In genomic region chr12:2829275-2829674, GRCh38 we compare ENCODE assay signal across 26 cellular contexts. TPM values are rescaled to one million over a fixed set of nuclear protein-coding genes. Genes with fewer than 3 reads are reported as not detected.
DNase-seq lines count a peak whose midpoint lies in the region; ATAC-seq, FAIRE-seq and TF ChIP-seq lines count a peak whose summit lies in the region.
"Had no signal": no experiment of that assay in that cellular context is flagged by ENCODE, and none has a peak within 500 bp of the region (broad histone marks: within the 10 kb centered on the region; RNA-seq: fewer than 3 reads in every experiment).

No MANE protein-coding gene starts in this region.

- peaks cover 23% of the 10 kb centered on the region for H3K36me3 Mint-ChIP-seq in T-helper 1 cell treated with Interleukin-12 subunit alpha and Interleukin-12 subunit beta and Interleukin-4 antibody, amounts not matched to agents 30 μg/mL and 1 μg/mL, for 36 hours (ENCODE audit: low read depth)
- H3K36me3 Mint-ChIP-seq in astrocyte (ENCODE audit: low read depth, unreplicated experiment): peaks cover 24% of the 10 kb centered on the region
- H3K36me3 Mint-ChIP-seq in stimulated activated effector memory CD8-positive, alpha-beta T cell treated with anti-CD3 and anti-CD28 coated beads, Interleukin-12 subunit alpha, Interleukin-12 subunit beta, amount 100 ng/mL, for 72 hours: peaks cover 64% of the 10 kb centered on the region

- H3K4me1 ChIP-seq in astrocyte (ENCODE audit: insufficient read depth, low read length): peaks cover 17% of the 10 kb centered on the region
- H3K4me1 ChIP-seq: A549, BLaER1 had no signal

- no peak overlapping the region for H2AFZ ChIP-seq in astrocyte (ENCODE audit: low read depth, low read length)

- H3K4me3 ChIP-seq in astrocyte (ENCODE audit: insufficient read depth, low read depth, low read length): no peak overlapping the region
- no peak overlapping the region for H3K4me3 ChIP-seq in WERI-Rb-1 (ENCODE audit: low read depth, low read length)
- H3K4me3 ChIP-seq: A549, BLaER1 had no signal

- no peaks in the 10 kb centered on the region for H3K9me3 ChIP-seq in astrocyte (ENCODE audit: insufficient read depth, low read depth, low read length)
- no peaks in the 10 kb centered on the region for H3K9me3 ChIP-seq in WERI-Rb-1 (ENCODE audit: severe bottlenecking)
- H3K9me3 ChIP-seq: A549, BE2C, BLaER1 had no signal

- no peak overlapping the region for H3K4me3 Mint-ChIP-seq in T-helper 1 cell treated with Interleukin-12 subunit alpha and Interleukin-12 subunit beta and Interleukin-4 antibody, amounts not matched to agents 30 μg/mL and 1 μg/mL, for 36 hours
- H3K4me3 Mint-ChIP-seq in astrocyte (ENCODE audit: unreplicated experiment): peak overlapping the region; percentile 41
- no peak overlapping the region for H3K4me3 Mint-ChIP-seq in stimulated activated effector memory CD8-positive, alpha-beta T cell treated with anti-CD3 and anti-CD28 coated beads, Interleukin-12 subunit alpha, Interleukin-12 subunit beta, amount 100 ng/mL, for 72 hours
- H3K4me3 Mint-ChIP-seq: CD14-positive monocyte; CD4-positive, alpha-beta memory T cell; CD4-positive, CD25-positive, alpha-beta regulatory T cell; CD8-positive, alpha-beta memory T cell had no signal

- H3K27ac Mint-ChIP-seq in T-helper 1 cell treated with Interleukin-12 subunit alpha and Interleukin-12 subunit beta and Interleukin-4 antibody, amounts not matched to agents 30 μg/mL and 1 μg/mL, for 36 hours: peak overlapping the region; percentile 27
- H3K27ac Mint-ChIP-seq in astrocyte (ENCODE audit: unreplicated experiment): no peak overlapping the region
- H3K27ac Mint-ChIP-seq in stimulated activated effector memory CD8-positive, alpha-beta T cell treated with anti-CD3 and anti-CD28 coated beads, Interleukin-12 subunit alpha, Interleukin-12 subunit beta, amount 100 ng/mL, for 72 hours: peak overlapping the region; percentile 20
- H3K27ac Mint-ChIP-seq: CD14-positive monocyte had no signal

- no peaks in the 10 kb centered on the region for H3K9me3 Mint-ChIP-seq in T-helper 1 cell treated with Interleukin-12 subunit alpha and Interleukin-12 subunit beta and Interleukin-4 antibody, amounts not matched to agents 30 μg/mL and 1 μg/mL, for 36 hours
- H3K9me3 Mint-ChIP-seq in astrocyte (ENCODE audit: unreplicated experiment): peaks cover 1% of the 10 kb centered on the region
- no peaks in the 10 kb centered on the region for H3K9me3 Mint-ChIP-seq in stimulated activated effector memory CD8-positive, alpha-beta T cell treated with anti-CD3 and anti-CD28 coated beads, Interleukin-12 subunit alpha, Interleukin-12 subunit beta, amount 100 ng/mL, for 72 hours
- H3K9me3 Mint-ChIP-seq: CD4-positive, alpha-beta memory T cell; CD4-positive, CD25-positive, alpha-beta regulatory T cell; CD8-positive, alpha-beta memory T cell had no signal

- intact Hi-C loops in left colon (cut with DNase I, micrococcal nuclease): no loop called here

- peak; percentile 75 for ATAC-seq in left colon
- no peak for ATAC-seq in stimulated activated effector memory CD8-positive, alpha-beta T cell treated with anti-CD3 and anti-CD28 coated beads, Interleukin-12 subunit alpha, Interleukin-12 subunit beta, amount 100 ng/mL, for 72 hours
- ATAC-seq: A549 had no signal

- DNase-seq in T-helper 1 cell (no peak), astrocyte (ENCODE audit: low read depth) (no peak), left colon (no peak), NCI-H510A treated with DMSO at 0.1 percent for 48 hours (lab: John Stamatoyannopoulos, UW) (no peak), WERI-Rb-1 (no peak), T-helper 2 cell (no peak)
- no peak for DNase-seq in stimulated activated effector memory CD8-positive, alpha-beta T cell treated with anti-CD3 and anti-CD28 coated beads, Interleukin-12 subunit alpha, Interleukin-12 subunit beta, amount 100 ng/mL, for 72 hours (ENCODE audit: low spot score in 2 of 2)
- DNase-seq: BE2C; C1 segment of cervical spinal cord; Calu3; CD4-positive, alpha-beta memory T cell; CD4-positive, CD25-positive, alpha-beta regulatory T cell; CD8-positive, alpha-beta memory T cell; COR-L47; DMS79 treated with DMSO at 0.1 percent for 48 hours; GF-D8 had no signal

- no peak for FAIRE-seq in astrocyte (lab: Jason Lieb, UNC)
- FAIRE-seq: A549, D721Med, G401.6, GM12891, GM19239 had no signal

- H3K9ac ChIP-seq in astrocyte (ENCODE audit: low read length): no peak overlapping the region
- H3K9ac ChIP-seq: BLaER1 had no signal

- H3K4me2 ChIP-seq in astrocyte (ENCODE audit: low read length): no peak overlapping the region
- H3K4me2 ChIP-seq: A549, BLaER1 had no signal

- H3K36me3 ChIP-seq in astrocyte (ENCODE audit: insufficient read depth, low read length) (peaks cover 10% of the 10 kb centered on the region), WERI-Rb-1 (peaks cover 35% of the 10 kb centered on the region)

- TF ChIP-seq CTCF in astrocyte (IDR thresholded peaks at IDR 0.05; ENCODE audit: insufficient read depth, low read depth, low read length) (no peak), WERI-Rb-1 (IDR thresholded peaks at IDR 0.05; ENCODE audit: low read depth, low read length) (no peak)

- no peaks in the 10 kb centered on the region for H3K79me2 ChIP-seq in astrocyte (ENCODE audit: insufficient read depth, low read length)

- no peaks in the 10 kb centered on the region for H4K20me1 ChIP-seq in astrocyte (ENCODE audit: insufficient read depth, low read length)
- H4K20me1 ChIP-seq: BLaER1 had no signal

- H3K27me3 ChIP-seq in astrocyte (ENCODE audit: insufficient read depth, low read length): no peaks in the 10 kb centered on the region
- H3K27me3 ChIP-seq in WERI-Rb-1 (ENCODE audit: insufficient read depth, low read depth, severe bottlenecking): no peaks in the 10 kb centered on the region
- H3K27me3 ChIP-seq: BE2C, BLaER1 had no signal

- no peaks in the 10 kb centered on the region for H3K4me1 Mint-ChIP-seq in T-helper 1 cell treated with Interleukin-12 subunit alpha and Interleukin-12 subunit beta and Interleukin-4 antibody, amounts not matched to agents 30 μg/mL and 1 μg/mL, for 36 hours (ENCODE audit: low read depth)
- peaks cover 12% of the 10 kb centered on the region for H3K4me1 Mint-ChIP-seq in astrocyte (ENCODE audit: low read depth, unreplicated experiment)
- no peaks in the 10 kb centered on the region for H3K4me1 Mint-ChIP-seq in stimulated activated effector memory CD8-positive, alpha-beta T cell treated with anti-CD3 and anti-CD28 coated beads, Interleukin-12 subunit alpha, Interleukin-12 subunit beta, amount 100 ng/mL, for 72 hours
- H3K4me1 Mint-ChIP-seq: CD14-positive monocyte; CD8-positive, alpha-beta memory T cell had no signal

- H3K27ac ChIP-seq in astrocyte (ENCODE audit: low read depth, low read length) (no peak overlapping the region), WERI-Rb-1 (no peak overlapping the region)
- H3K27ac ChIP-seq: 22Rv1, A549, BLaER1 had no signal

- H3K27me3 Mint-ChIP-seq in T-helper 1 cell treated with Interleukin-12 subunit alpha and Interleukin-12 subunit beta and Interleukin-4 antibody, amounts not matched to agents 30 μg/mL and 1 μg/mL, for 36 hours (ENCODE audit: low read depth): no peaks in the 10 kb centered on the region
- no peaks in the 10 kb centered on the region for H3K27me3 Mint-ChIP-seq in astrocyte (ENCODE audit: low read depth, unreplicated experiment)
- H3K27me3 Mint-ChIP-seq: CD4-positive, alpha-beta memory T cell; CD4-positive, CD25-positive, alpha-beta regulatory T cell; CD8-positive, alpha-beta memory T cell had no signal

RNA-seq across cellular contexts. Expression of gene NRIP2, which starts 5.6 kb away (rescaled TPM):
- not detected in 2 replicates for total RNA-seq in astrocyte
- total RNA-seq in left colon: 1 to 10 TPM; 1.2 to 1.8 TPM
- total RNA-seq: A172; Calu3; CD4-positive, alpha-beta memory T cell; CD4-positive, CD25-positive, alpha-beta regulatory T cell; CD8-positive, alpha-beta memory T cell had no signal

RNA-seq across cellular contexts. Expression of gene ITFG2, which starts 16.8 kb away (rescaled TPM):
- total RNA-seq in astrocyte (20.1 and 20.2 TPM in 2 replicates), left colon (10 to 100 TPM; 31.3 to 31.8 TPM)

RNA-seq across cellular contexts. Expression of gene TEX52, which starts 27.6 kb away (rescaled TPM):
- total RNA-seq in astrocyte (not detected in 2 replicates), left colon (not detected)
- total RNA-seq: A172; Calu3; CD4-positive, alpha-beta memory T cell; CD4-positive, CD25-positive, alpha-beta regulatory T cell; CD8-positive, alpha-beta memory T cell had no signal

RNA-seq across cellular contexts. Expression of gene FKBP4, which starts 34.5 kb away (rescaled TPM):
- total RNA-seq in astrocyte (63.2 and 68.7 TPM in 2 replicates), left colon (10 to 100 TPM; 66.3 to 67.9 TPM)

RNA-seq across cellular contexts. Expression of gene FOXM1, which starts 47.7 kb away (rescaled TPM):
- total RNA-seq in astrocyte: 3.9 and 7.1 TPM in 2 replicates
- 10 to 100 TPM in 1 of 2 donors, 1 to 10 TPM in 1; 6.5 to 19.8 TPM for total RNA-seq in left colon
